Comparison of ENCODE assay signal across 8 cellular contexts in genomic region chr10:79826496-79827215, GRCh38. TPM values are rescaled to one million over a fixed set of nuclear protein-coding genes. Genes with fewer than 3 reads are reported as not detected.
DNase-seq lines count a peak whose midpoint lies in the region; ATAC-seq and TF ChIP-seq lines count a peak whose summit lies in the region.
"Not testable (repeated sequence)": the region's sequence is repeated elsewhere in the genome, so short reads cannot be mapped to it uniquely, and the experiment has no call there.

Gene NUTM2E (plus strand): TSS chr10:79826739. CDS start chr10:79841741, 15,002 bp downstream.

- DNase-seq in C1 segment of cervical spinal cord (lab: John Stamatoyannopoulos, UW) (peak in 9 of 14 donors; percentile 14 to 86 (median 78)), NCI-H774 (lab: John Stamatoyannopoulos, UW) (peak; percentile 48), lower lobe of right lung (peak; percentile 82)
- peak; percentile 90 for DNase-seq in activated CD8-positive, alpha-beta memory T cell treated with anti-CD3 and anti-CD28 coated beads for 24 hours
- DNase-seq in effector CD4-positive, alpha-beta T cell, result peak; percentile 62
- peak; percentile 49 to 58 for DNase-seq in stimulated activated CD4-positive, alpha-beta T cell treated with anti-CD3 and anti-CD28 coated beads, Interleukin-2, amount 100 ng/mL, for 48 hours

- intact Hi-C loops in lower lobe of right lung (cut with DNase I), result not testable (repeated sequence)

- H3K36me3 ChIP-seq in lower lobe of right lung, result not testable (repeated sequence)

- peak; percentile 94 for ATAC-seq in GM19395 (IDR thresholded peaks at IDR 0.05; ENCODE audit: unreplicated experiment)
- peak; percentile 91 for ATAC-seq in HG03442 (IDR thresholded peaks at IDR 0.05; ENCODE audit: unreplicated experiment)
- peak; percentile 98 to 99 for ATAC-seq in lower lobe of right lung

- H3K27ac ChIP-seq in lower lobe of right lung, result peak within 1 kb of the TSS; percentile 85

- H3K4me3 ChIP-seq in lower lobe of right lung, result peak within 1 kb of the TSS; percentile 57

- not testable (repeated sequence) for H3K9me3 ChIP-seq in lower lobe of right lung

- H3K4me1 ChIP-seq in lower lobe of right lung, result not testable (repeated sequence)

- not testable (repeated sequence) for TF ChIP-seq CTCF in lower lobe of right lung (IDR thresholded peaks at IDR 0.05)

- H3K27me3 ChIP-seq in lower lobe of right lung (ENCODE audit: low read depth), result not testable (repeated sequence)

RNA-seq across cellular contexts. Expression of gene NUTM2E, which starts in this region (rescaled TPM):
- total RNA-seq in lower lobe of right lung, result not detected

Comparison
In these comparisons a context has a peak if more than half of its experiments do, and no peak if none do; other contexts are left out.
1. Peak in every context shown above with its lines: DNase-seq, ATAC-seq, H3K4me3 ChIP-seq and H3K27ac ChIP-seq.
2. Peak in DNase-seq, ATAC-seq, H3K4me3 ChIP-seq and H3K27ac ChIP-seq in lower lobe of right lung; RNA of the gene not detected or under 1 TPM.